In genomic region chr3:185397676-185398075, GRCh38 we compare ENCODE assay signal across 1 cellular context.
TF ChIP-seq lines count a peak whose summit lies in the region.

No MANE protein-coding gene starts in this region.

TF ChIP-seq in SK-N-SH treated with all-trans-retinoic acid at 6 μM for 48 hours, 23 proteins besides CTCF, POLR2A, EP300 and RAD21 (continued from another document):
- TF ChIP-seq CREB5 (CRISPR knock-in tag; IDR thresholded peaks at IDR 0.05; ENCODE audit: low read depth) (no peak), PATZ1 (CRISPR knock-in tag; IDR thresholded peaks at IDR 0.05; ENCODE audit: borderline replicate concordance) (no peak), ZFP30 (CRISPR knock-in tag; IDR thresholded peaks at IDR 0.05) (no peak), ZFP3 (CRISPR knock-in tag; IDR thresholded peaks at IDR 0.05) (no peak), TSHZ2 (CRISPR knock-in tag; IDR thresholded peaks at IDR 0.05) (no peak), TOX (CRISPR knock-in tag; IDR thresholded peaks at IDR 0.05; ENCODE audit: borderline replicate concordance) (no peak)
